ENCODE assay signal across 39 cellular contexts in the genomic region with DNA sequence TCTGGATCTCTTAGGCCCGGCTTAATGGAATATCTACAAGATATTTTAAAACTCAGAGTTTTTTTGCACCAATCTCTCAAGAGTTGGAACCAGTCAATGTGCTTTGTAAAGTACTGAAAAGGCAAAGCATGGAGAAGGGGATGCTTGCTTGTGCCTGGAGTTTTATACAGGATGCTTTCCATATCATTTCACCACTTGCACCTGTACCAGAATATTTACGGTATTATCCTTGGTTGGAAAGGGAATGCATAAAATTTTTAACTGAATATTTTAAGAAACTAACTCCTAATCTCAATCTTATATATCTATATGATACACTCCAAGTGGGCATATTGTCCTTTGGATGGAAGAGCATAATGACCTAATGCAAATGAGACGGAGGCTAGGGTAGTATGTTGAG.
"Had no signal": no experiment of that assay in that cellular context is flagged by ENCODE, and none has a peak within 500 bp of the region (broad histone marks: within the 10 kb centered on the region; RNA-seq: fewer than 3 reads in every experiment).

No MANE protein-coding gene starts in this region.

- H3K4me3 ChIP-seq: adrenal gland, ascending aorta, body of pancreas, breast epithelium, cardiac muscle cell had no signal

- H3K36me3 Mint-ChIP-seq: activated naive CD4-positive, alpha-beta T cell treated with anti-CD3 and anti-CD28 coated beads, Interleukin-2, amount 10 ng/mL, durations not matched to agents 7 days and 5 days; activated naive CD4-positive, alpha-beta T cell treated with anti-CD3 and anti-CD28 coated beads, Interleukin-2, amount 50 U/mL, for 24 hours; activated naive CD4-positive, alpha-beta T cell treated with anti-CD3 and anti-CD28 coated beads, Interleukin-2, amount 50 U/mL, for 72 hours; activated naive CD8-positive, alpha-beta T cell; activated naive CD8-positive, alpha-beta T cell treated with anti-CD3 and anti-CD28 coated beads for 36 hours; activated naive CD8-positive, alpha-beta T cell treated with anti-CD3 and anti-CD28 coated beads, Interleukin-2, amount 10 ng/mL, durations not matched to agents 7 days and 5 days; brain had no signal

- H3K27me3 Mint-ChIP-seq: activated naive CD4-positive, alpha-beta T cell treated with anti-CD3 and anti-CD28 coated beads, Interleukin-2, amount 10 ng/mL, durations not matched to agents 7 days and 5 days; activated naive CD8-positive, alpha-beta T cell; brain had no signal

- H3K9me3 ChIP-seq: adrenal gland, ascending aorta, body of pancreas, breast epithelium had no signal

- H3K9me3 Mint-ChIP-seq: activated naive CD4-positive, alpha-beta T cell treated with anti-CD3 and anti-CD28 coated beads for 36 hours; activated naive CD4-positive, alpha-beta T cell treated with anti-CD3 and anti-CD28 coated beads, Interleukin-2, amount 10 ng/mL, durations not matched to agents 7 days and 5 days; activated naive CD4-positive, alpha-beta T cell treated with anti-CD3 and anti-CD28 coated beads, Interleukin-2, amount 50 U/mL, for 24 hours; activated naive CD4-positive, alpha-beta T cell treated with anti-CD3 and anti-CD28 coated beads, Interleukin-2, amount 50 U/mL, for 72 hours; activated naive CD8-positive, alpha-beta T cell treated with anti-CD3 and anti-CD28 coated beads for 36 hours; activated naive CD8-positive, alpha-beta T cell treated with anti-CD3 and anti-CD28 coated beads, Interleukin-2, amount 10 ng/mL, durations not matched to agents 7 days and 5 days; activated naive CD8-positive, alpha-beta T cell treated with anti-CD3 and anti-CD28 coated beads, Interleukin-2, amount 50 U/mL, for 24 hours; activated T-cell treated with anti-CD3 and anti-CD28 coated beads, Interleukin-2, amount 50 U/mL, for 24 hours; activated T-cell treated with anti-CD3 and anti-CD28 coated beads, Interleukin-2, amount 50 U/mL, for 4 hours; activated T-cell treated with anti-CD3 and anti-CD28 coated beads, Interleukin-2, amount 50 U/mL, for 72 hours; activated T-helper 1 cell treated with anti-CD3 and anti-CD28 coated beads, Interleukin-12 subunit alpha, Interleukin-12 subunit beta, Interleukin-2, Interleukin-4 antibody, amounts not matched to agents 30 ng/mL and 10 ng/mL and 1 ng/mL, durations not matched to agents 14 hours and 24 hours and 36 hours; activated T-helper 17 cell treated with anti-CD3 and anti-CD28 coated beads, Interleukin-2, amount 50 U/mL, for 72 hours; activated T-helper 2 cell treated with anti-CD3 and anti-CD28 coated beads, Interferon-gamma antibody, Interleukin-2, Interleukin-4, amounts not matched to agents 10 μg/mL and 5 μg/mL and 100 μg/mL, durations not matched to agents 14 hours and 24 hours and 36 hours; central memory CD8-positive, alpha-beta T cell had no signal

- H3K27me3 ChIP-seq: adrenal gland, ascending aorta, body of pancreas, brain microvascular endothelial cell, breast epithelium, cardiac muscle cell had no signal

- H3K27ac ChIP-seq: adrenal gland, ascending aorta, body of pancreas, brain microvascular endothelial cell, breast epithelium, cardiac muscle cell had no signal

- ATAC-seq: activated naive CD4-positive, alpha-beta T cell treated with anti-CD3 and anti-CD28 coated beads, Interleukin-2, amount 50 U/mL, for 72 hours; activated naive CD8-positive, alpha-beta T cell treated with anti-CD3 and anti-CD28 coated beads, Interleukin-2, amount 50 U/mL, for 24 hours; activated T-cell treated with anti-CD3 and anti-CD28 coated beads, Interleukin-2, amount 50 U/mL, for 4 hours; activated T-cell treated with anti-CD3 and anti-CD28 coated beads, Interleukin-2, amount 50 U/mL, for 72 hours; activated T-helper 17 cell treated with anti-CD3 and anti-CD28 coated beads, Interleukin-2, amount 50 U/mL, for 72 hours; body of pancreas had no signal

- H3K27ac Mint-ChIP-seq: activated naive CD4-positive, alpha-beta T cell treated with anti-CD3 and anti-CD28 coated beads for 36 hours; activated naive CD4-positive, alpha-beta T cell treated with anti-CD3 and anti-CD28 coated beads, Interleukin-2, amount 10 ng/mL, durations not matched to agents 7 days and 5 days; activated naive CD4-positive, alpha-beta T cell treated with anti-CD3 and anti-CD28 coated beads, Interleukin-2, amount 50 U/mL, for 24 hours; activated naive CD4-positive, alpha-beta T cell treated with anti-CD3 and anti-CD28 coated beads, Interleukin-2, amount 50 U/mL, for 72 hours; activated naive CD8-positive, alpha-beta T cell; activated naive CD8-positive, alpha-beta T cell treated with anti-CD3 and anti-CD28 coated beads for 36 hours; activated naive CD8-positive, alpha-beta T cell treated with anti-CD3 and anti-CD28 coated beads, Interleukin-2, amount 10 ng/mL, durations not matched to agents 7 days and 5 days; activated naive CD8-positive, alpha-beta T cell treated with anti-CD3 and anti-CD28 coated beads, Interleukin-2, amount 50 U/mL, for 24 hours; activated T-cell treated with anti-CD3 and anti-CD28 coated beads, Interleukin-2, amount 50 U/mL, for 24 hours; activated T-cell treated with anti-CD3 and anti-CD28 coated beads, Interleukin-2, amount 50 U/mL, for 72 hours; activated T-helper 1 cell treated with anti-CD3 and anti-CD28 coated beads, Interleukin-12 subunit alpha, Interleukin-12 subunit beta, Interleukin-2, Interleukin-4 antibody, amounts not matched to agents 30 ng/mL and 10 ng/mL and 1 ng/mL, durations not matched to agents 14 hours and 24 hours and 36 hours; activated T-helper 17 cell treated with anti-CD3 and anti-CD28 coated beads, Interleukin-2, amount 50 U/mL, for 72 hours; activated T-helper 2 cell treated with anti-CD3 and anti-CD28 coated beads, Interferon-gamma antibody, Interleukin-2, Interleukin-4, amounts not matched to agents 10 μg/mL and 5 μg/mL and 100 μg/mL, durations not matched to agents 14 hours and 24 hours and 36 hours; brain had no signal

- H3K4me1 ChIP-seq: adrenal gland, ascending aorta, breast epithelium had no signal

- FAIRE-seq: astrocyte, bronchial epithelial cell had no signal

- H3K4me3 Mint-ChIP-seq: activated naive CD4-positive, alpha-beta T cell treated with anti-CD3 and anti-CD28 coated beads for 36 hours; activated naive CD4-positive, alpha-beta T cell treated with anti-CD3 and anti-CD28 coated beads, Interleukin-2, amount 10 ng/mL, durations not matched to agents 7 days and 5 days; activated naive CD4-positive, alpha-beta T cell treated with anti-CD3 and anti-CD28 coated beads, Interleukin-2, amount 50 U/mL, for 24 hours; activated naive CD8-positive, alpha-beta T cell; activated naive CD8-positive, alpha-beta T cell treated with anti-CD3 and anti-CD28 coated beads for 36 hours; activated naive CD8-positive, alpha-beta T cell treated with anti-CD3 and anti-CD28 coated beads, Interleukin-2, amount 10 ng/mL, durations not matched to agents 7 days and 5 days; activated naive CD8-positive, alpha-beta T cell treated with anti-CD3 and anti-CD28 coated beads, Interleukin-2, amount 50 U/mL, for 24 hours; activated T-cell treated with anti-CD3 and anti-CD28 coated beads, Interleukin-2, amount 50 U/mL, for 24 hours; activated T-cell treated with anti-CD3 and anti-CD28 coated beads, Interleukin-2, amount 50 U/mL, for 4 hours; activated T-cell treated with anti-CD3 and anti-CD28 coated beads, Interleukin-2, amount 50 U/mL, for 72 hours; activated T-helper 1 cell treated with anti-CD3 and anti-CD28 coated beads, Interleukin-12 subunit alpha, Interleukin-12 subunit beta, Interleukin-2, Interleukin-4 antibody, amounts not matched to agents 30 ng/mL and 10 ng/mL and 1 ng/mL, durations not matched to agents 14 hours and 24 hours and 36 hours; activated T-helper 17 cell treated with anti-CD3 and anti-CD28 coated beads, Interleukin-2, amount 50 U/mL, for 72 hours; brain; central memory CD8-positive, alpha-beta T cell had no signal

- H3K4me1 Mint-ChIP-seq: activated naive CD4-positive, alpha-beta T cell treated with anti-CD3 and anti-CD28 coated beads, Interleukin-2, amount 10 ng/mL, durations not matched to agents 7 days and 5 days; activated naive CD4-positive, alpha-beta T cell treated with anti-CD3 and anti-CD28 coated beads, Interleukin-2, amount 50 U/mL, for 24 hours; activated naive CD8-positive, alpha-beta T cell treated with anti-CD3 and anti-CD28 coated beads for 36 hours; activated naive CD8-positive, alpha-beta T cell treated with anti-CD3 and anti-CD28 coated beads, Interleukin-2, amount 10 ng/mL, durations not matched to agents 7 days and 5 days; activated naive CD8-positive, alpha-beta T cell treated with anti-CD3 and anti-CD28 coated beads, Interleukin-2, amount 50 U/mL, for 24 hours; activated T-helper 17 cell treated with anti-CD3 and anti-CD28 coated beads, Interleukin-2, amount 50 U/mL, for 72 hours; central memory CD8-positive, alpha-beta T cell had no signal

- DNase-seq: activated effector memory CD4-positive, alpha-beta T cell treated with anti-CD3 and anti-CD28 coated beads, Interleukin-2, amount 50 U/mL, for 16 hours; activated effector memory CD4-positive, alpha-beta T cell treated with Interleukin-2 at 50 U/mL for 16 hours; activated gamma-delta T cell; activated gamma-delta T cell treated with Interleukin-2 at 50 U/mL for 16 hours; activated naive CD4-positive, alpha-beta T cell; activated naive CD4-positive, alpha-beta T cell treated with anti-CD3 and anti-CD28 coated beads for 36 hours; activated naive CD4-positive, alpha-beta T cell treated with anti-CD3 and anti-CD28 coated beads, Interleukin-2, amount 10 ng/mL, durations not matched to agents 7 days and 5 days; activated naive CD4-positive, alpha-beta T cell treated with anti-CD3 and anti-CD28 coated beads, Interleukin-2, amount 50 U/mL, for 16 hours; activated naive CD4-positive, alpha-beta T cell treated with Interleukin-2 at 50 U/mL for 16 hours; activated naive CD8-positive, alpha-beta T cell treated with anti-CD3 and anti-CD28 coated beads for 36 hours; activated naive CD8-positive, alpha-beta T cell treated with anti-CD3 and anti-CD28 coated beads, Interleukin-2, amount 10 ng/mL, durations not matched to agents 7 days and 5 days; activated naive CD8-positive, alpha-beta T cell treated with anti-CD3 and anti-CD28 coated beads, Interleukin-2, amount 50 U/mL, for 24 hours; activated T-cell treated with anti-CD3 and anti-CD28 coated beads, Interleukin-2, amount 50 U/mL, for 24 hours; activated T-cell treated with anti-CD3 and anti-CD28 coated beads, Interleukin-2, amount 50 U/mL, for 4 hours; activated T-cell treated with anti-CD3 and anti-CD28 coated beads, Interleukin-2, amount 50 U/mL, for 48 hours; activated T-cell treated with anti-CD3 and anti-CD28 coated beads, Interleukin-2, amount 50 U/mL, for 72 hours; adrenal gland; amniotic stem cell; amygdala; anterior cingulate cortex; aorta; body of pancreas; brain microvascular endothelial cell; caudate nucleus; central memory CD4-positive, alpha-beta T cell; cerebellar nuclear complex had no signal

- H3K36me3 ChIP-seq: adrenal gland, ascending aorta, brain microvascular endothelial cell, breast epithelium, cardiac muscle cell had no signal
